Comparison of ENCODE assay signal across 24 cellular contexts in the genomic region with DNA sequence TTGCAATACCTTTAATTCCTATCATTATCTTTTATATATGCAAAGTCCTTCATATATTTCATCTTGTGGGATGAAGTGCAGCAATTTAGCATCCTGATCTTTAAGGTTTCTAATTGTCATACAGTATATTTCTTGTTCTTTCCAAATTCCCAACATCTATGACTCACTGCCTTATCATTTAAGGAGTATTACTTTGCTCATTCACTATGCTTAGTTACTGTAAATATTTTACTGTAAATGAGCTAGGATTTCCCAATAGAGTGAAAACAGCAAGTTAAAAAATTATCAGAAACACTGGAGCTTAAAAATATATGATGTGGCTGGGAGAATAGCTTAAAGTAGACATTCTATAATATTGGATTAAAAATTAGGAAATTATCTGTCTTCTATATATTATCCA.
A peak's percentile ranks its signal among the peaks of the same experiment; 100 is the strongest.
DNase-seq lines count a peak whose midpoint lies in the region; FAIRE-seq and TF ChIP-seq lines count a peak whose summit lies in the region.
"Had no signal": no experiment of that assay in that cellular context is flagged by ENCODE, and none has a peak within 500 bp of the region (broad histone marks: within the 10 kb centered on the region; RNA-seq: fewer than 3 reads in every experiment).

No MANE protein-coding gene starts in this region.

- no peaks in the 10 kb centered on the region for H3K9me3 ChIP-seq in astrocyte (ENCODE audit: insufficient read depth, low read depth, low read length)

- FAIRE-seq in astrocyte (lab: Jason Lieb, UNC), result no peak
- FAIRE-seq: GM12878 had no signal

- H3K27me3 ChIP-seq in astrocyte (ENCODE audit: insufficient read depth, low read length), result no peaks in the 10 kb centered on the region

- no peaks in the 10 kb centered on the region for H4K20me1 ChIP-seq in astrocyte (ENCODE audit: insufficient read depth, low read length)

- DNase-seq in AG08396 (ENCODE audit: low spot score) (peak; percentile 3), M059J (ENCODE audit: low read depth) (peak; percentile 15), astrocyte (ENCODE audit: low read depth) (peak; percentile 59), foreskin fibroblast (peak; percentile 3 to 30), NCI-H446 treated with DMSO at 0.1 percent for 48 hours (lab: John Stamatoyannopoulos, UW) (no peak), DMS114 treated with DMSO at 0.1 percent for 48 hours (lab: John Stamatoyannopoulos, UW; ENCODE audit: unreplicated experiment) (no peak), AG20443 (ENCODE audit: low spot score) (no peak), cerebellar nuclear complex (lab: John Stamatoyannopoulos, UW) (no peak)
- DNase-seq: ACHN; activated naive CD8-positive, alpha-beta T cell treated with anti-CD3 and anti-CD28 coated beads for 36 hours; cortex of kidney; DMS153; KG1; left ventricle myocardium inferior; midbrain; NCI-H1105; NCI-H2081; posterior cingulate gyrus; T-helper 9 cell had no signal

- TF ChIP-seq CTCF in astrocyte (IDR thresholded peaks at IDR 0.05; ENCODE audit: insufficient read depth, low read depth, low read length), result no peak
- TF ChIP-seq CTCF in foreskin fibroblast (IDR thresholded peaks at IDR 0.05; ENCODE audit: low read depth, low read length), result no peak

- no peak overlapping the region for H3K4me3 ChIP-seq in astrocyte (ENCODE audit: insufficient read depth, low read depth, low read length)
- no peak overlapping the region for H3K4me3 ChIP-seq in foreskin fibroblast (ENCODE audit: low read depth in 1 of 2, low read length in 2 of 2)
- H3K4me3 ChIP-seq: GM12878, left ventricle myocardium inferior had no signal

- no peak overlapping the region for H3K9ac ChIP-seq in astrocyte (ENCODE audit: low read length)

- no peaks in the 10 kb centered on the region for H3K9me3 Mint-ChIP-seq in astrocyte (ENCODE audit: unreplicated experiment)
- H3K9me3 Mint-ChIP-seq: activated naive CD8-positive, alpha-beta T cell treated with anti-CD3 and anti-CD28 coated beads for 36 hours; WTC11 had no signal

- H3K4me1 Mint-ChIP-seq in astrocyte (ENCODE audit: low read depth, unreplicated experiment), result peaks cover 2% of the 10 kb centered on the region
- H3K4me1 Mint-ChIP-seq: activated naive CD8-positive, alpha-beta T cell treated with anti-CD3 and anti-CD28 coated beads for 36 hours; brain; WTC11 had no signal

- H3K27ac Mint-ChIP-seq in astrocyte (ENCODE audit: unreplicated experiment), result no peak overlapping the region
- H3K27ac Mint-ChIP-seq: activated naive CD8-positive, alpha-beta T cell treated with anti-CD3 and anti-CD28 coated beads for 36 hours; activated T-helper 2 cell treated with anti-CD3 and anti-CD28 coated beads, Interferon-gamma antibody, Interleukin-2, Interleukin-4, amounts not matched to agents 10 μg/mL and 5 μg/mL and 100 μg/mL, durations not matched to agents 14 hours and 24 hours and 36 hours; natural killer cell treated with Interleukin-12 subunit alpha and Interleukin-12 subunit beta and Interleukin-15 and Interleukin-18, amount 100 ng/mL, for 72 hours; WTC11 had no signal

- no peaks in the 10 kb centered on the region for H3K4me1 ChIP-seq in astrocyte (ENCODE audit: insufficient read depth, low read length)
- H3K4me1 ChIP-seq: left ventricle myocardium inferior had no signal

- H3K4me2 ChIP-seq in astrocyte (ENCODE audit: low read length), result no peak overlapping the region

- no peak overlapping the region for H3K27ac ChIP-seq in astrocyte (ENCODE audit: low read depth, low read length)
- H3K27ac ChIP-seq: left ventricle myocardium inferior had no signal

- H3K27me3 Mint-ChIP-seq in astrocyte (ENCODE audit: low read depth, unreplicated experiment), result no peaks in the 10 kb centered on the region
- H3K27me3 Mint-ChIP-seq: activated naive CD8-positive, alpha-beta T cell treated with anti-CD3 and anti-CD28 coated beads for 36 hours; brain; natural killer cell treated with Interleukin-12 subunit alpha and Interleukin-12 subunit beta and Interleukin-15 and Interleukin-18, amount 100 ng/mL, for 72 hours had no signal

- no peak overlapping the region for H2AFZ ChIP-seq in astrocyte (ENCODE audit: low read depth, low read length)

- no peaks in the 10 kb centered on the region for H3K36me3 ChIP-seq in astrocyte (ENCODE audit: insufficient read depth, low read length)
- H3K36me3 ChIP-seq: left ventricle myocardium inferior had no signal

- no peaks in the 10 kb centered on the region for H3K79me2 ChIP-seq in astrocyte (ENCODE audit: insufficient read depth, low read length)

- no peaks in the 10 kb centered on the region for H3K36me3 Mint-ChIP-seq in astrocyte (ENCODE audit: low read depth, unreplicated experiment)
- H3K36me3 Mint-ChIP-seq: activated naive CD8-positive, alpha-beta T cell treated with anti-CD3 and anti-CD28 coated beads for 36 hours; brain; natural killer cell treated with Interleukin-12 subunit alpha and Interleukin-12 subunit beta and Interleukin-15 and Interleukin-18, amount 100 ng/mL, for 72 hours; WTC11 had no signal

- H3K4me3 Mint-ChIP-seq in astrocyte (ENCODE audit: unreplicated experiment), result no peak overlapping the region
- H3K4me3 Mint-ChIP-seq: activated naive CD8-positive, alpha-beta T cell treated with anti-CD3 and anti-CD28 coated beads for 36 hours; brain; natural killer cell treated with Interleukin-12 subunit alpha and Interleukin-12 subunit beta and Interleukin-15 and Interleukin-18, amount 100 ng/mL, for 72 hours; WTC11 had no signal

Comparison
In these comparisons a context has a peak if more than half of its experiments do, and no peak if none do; other contexts are left out.
1. DNase-seq: peak in AG08396 (single experiment), M059J (single experiment), astrocyte (single experiment) and foreskin fibroblast (2 of 2); none in NCI-H446 treated with DMSO at 0.1 percent for 48 hours (single experiment), DMS114 treated with DMSO at 0.1 percent for 48 hours (single experiment), AG20443 (single experiment) and cerebellar nuclear complex (0 of 2).